Comparison of ENCODE assay signal across 28 cellular contexts in the genomic region with DNA sequence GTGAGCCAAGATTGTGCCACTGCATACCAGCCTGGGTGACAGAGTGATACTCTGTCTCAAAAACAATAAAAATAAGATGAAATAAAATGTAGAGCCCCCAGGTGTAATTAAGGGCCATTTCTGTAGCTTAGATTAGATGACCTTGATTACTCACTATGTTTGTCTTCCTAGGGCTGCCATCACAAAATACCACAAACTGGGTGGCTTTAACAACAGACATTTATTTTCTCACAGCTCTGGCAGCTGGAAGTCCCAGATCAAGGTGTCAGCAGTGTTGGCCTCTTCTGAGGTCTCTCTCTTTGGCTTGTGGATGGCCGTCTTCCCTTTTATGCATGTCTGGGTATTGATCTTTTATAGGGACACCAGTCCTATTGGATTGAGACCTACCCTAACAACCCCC.
"Had no signal": no experiment of that assay in that cellular context is flagged by ENCODE, and none has a peak within 500 bp of the region (broad histone marks: within the 10 kb centered on the region; RNA-seq: fewer than 3 reads in every experiment).

No MANE protein-coding gene starts in this region.

- H3K27ac ChIP-seq: brain microvascular endothelial cell, esophagus muscularis mucosa, gastroesophageal sphincter, heart right ventricle, hepatocyte had no signal

- H3K27ac Mint-ChIP-seq: activated CD4-positive, alpha-beta memory T cell treated with anti-CD3 and anti-CD28 coated beads for 36 hours; activated CD8-positive, alpha-beta memory T cell treated with anti-CD3 and anti-CD28 coated beads, Interleukin-2, amount 10 ng/mL, durations not matched to agents 7 days and 5 days; activated CD8-positive, alpha-beta T cell treated with anti-CD3 and anti-CD28 coated beads, Interleukin-2, amount 10 ng/mL, durations not matched to agents 7 days and 5 days; activated naive CD8-positive, alpha-beta T cell; activated T-cell treated with anti-CD3 and anti-CD28 coated beads, Interleukin-2, amount 50 U/mL, for 24 hours; activated T-helper 2 cell treated with anti-CD3 and anti-CD28 coated beads, Interferon-gamma antibody, Interleukin-2, Interleukin-4, amounts not matched to agents 10 μg/mL and 5 μg/mL and 100 μg/mL, durations not matched to agents 14 hours and 24 hours and 36 hours; T-helper 17 cell; T-helper 2 cell treated with Interferon-gamma antibody and Interleukin-4, amounts not matched to agents 5 μg/mL and 100 μg/mL, for 36 hours had no signal

- H3K4me3 Mint-ChIP-seq: activated CD4-positive, alpha-beta memory T cell treated with anti-CD3 and anti-CD28 coated beads for 36 hours; activated CD8-positive, alpha-beta memory T cell treated with anti-CD3 and anti-CD28 coated beads, Interleukin-2, amount 10 ng/mL, durations not matched to agents 7 days and 5 days; activated CD8-positive, alpha-beta T cell treated with anti-CD3 and anti-CD28 coated beads, Interleukin-2, amount 10 ng/mL, durations not matched to agents 7 days and 5 days; activated naive CD8-positive, alpha-beta T cell; activated T-cell treated with anti-CD3 and anti-CD28 coated beads, Interleukin-2, amount 50 U/mL, for 24 hours; effector memory CD8-positive, alpha-beta T cell; T-helper 17 cell; T-helper 2 cell treated with Interferon-gamma antibody and Interleukin-4, amounts not matched to agents 5 μg/mL and 100 μg/mL, for 36 hours had no signal

- H3K36me3 ChIP-seq: brain microvascular endothelial cell had no signal

- H3K27me3 Mint-ChIP-seq: activated CD4-positive, alpha-beta memory T cell treated with anti-CD3 and anti-CD28 coated beads for 36 hours; activated CD8-positive, alpha-beta memory T cell treated with anti-CD3 and anti-CD28 coated beads, Interleukin-2, amount 10 ng/mL, durations not matched to agents 7 days and 5 days; activated naive CD8-positive, alpha-beta T cell; activated T-cell treated with anti-CD3 and anti-CD28 coated beads, Interleukin-2, amount 50 U/mL, for 24 hours; effector memory CD8-positive, alpha-beta T cell; T-helper 17 cell had no signal

- DNase-seq: activated CD4-positive, alpha-beta memory T cell treated with anti-CD3 and anti-CD28 coated beads for 36 hours; activated CD4-positive, alpha-beta T cell treated with anti-CD3 and anti-CD28 coated beads for 48 hours; activated CD4-positive, alpha-beta T cell treated with anti-CD3 and anti-CD28 coated beads, Interleukin-2, amount 50 U/mL, for 1 hour; activated CD8-positive, alpha-beta memory T cell treated with anti-CD3 and anti-CD28 coated beads, Interleukin-2, amount 10 ng/mL, durations not matched to agents 7 days and 5 days; activated CD8-positive, alpha-beta memory T cell treated with anti-CD3 and anti-CD28 coated beads, Interleukin-2, amount 50 U/mL, for 4 hours; activated CD8-positive, alpha-beta T cell treated with anti-CD3 and anti-CD28 coated beads, Interleukin-2, amount 10 ng/mL, durations not matched to agents 7 days and 5 days; activated effector memory CD4-positive, alpha-beta T cell treated with anti-CD3 and anti-CD28 coated beads, Interleukin-2, amount 50 U/mL, for 16 hours; activated naive CD4-positive, alpha-beta T cell treated with anti-CD3 and anti-CD28 coated beads, Interleukin-2, amount 50 U/mL, for 16 hours; activated naive CD4-positive, alpha-beta T cell treated with Interleukin-2 at 50 U/mL for 16 hours; activated T-cell treated with anti-CD3 and anti-CD28 coated beads, Interleukin-2, amount 50 U/mL, for 24 hours; amniotic stem cell; anterior cingulate cortex; brain microvascular endothelial cell; cortex of kidney; dermis blood vessel endothelial cell; effector CD4-positive, alpha-beta T cell; effector memory CD8-positive, alpha-beta T cell; foreskin melanocyte; heart right ventricle; T-helper 1 cell; T-helper 17 cell; T1000 had no signal

- H3K9me3 ChIP-seq: esophagus muscularis mucosa, gastroesophageal sphincter, heart right ventricle had no signal

- H3K27me3 ChIP-seq: brain microvascular endothelial cell, esophagus muscularis mucosa, gastroesophageal sphincter, heart right ventricle, hepatocyte had no signal

- H3K4me3 ChIP-seq: esophagus muscularis mucosa, gastroesophageal sphincter, heart right ventricle, hepatocyte had no signal

- H3K9me3 Mint-ChIP-seq: activated CD4-positive, alpha-beta memory T cell treated with anti-CD3 and anti-CD28 coated beads for 36 hours; activated T-cell treated with anti-CD3 and anti-CD28 coated beads, Interleukin-2, amount 50 U/mL, for 24 hours; activated T-helper 2 cell treated with anti-CD3 and anti-CD28 coated beads, Interferon-gamma antibody, Interleukin-2, Interleukin-4, amounts not matched to agents 10 μg/mL and 5 μg/mL and 100 μg/mL, durations not matched to agents 14 hours and 24 hours and 36 hours; effector memory CD8-positive, alpha-beta T cell; T-helper 2 cell treated with Interferon-gamma antibody and Interleukin-4, amounts not matched to agents 5 μg/mL and 100 μg/mL, for 36 hours had no signal

- ATAC-seq: activated CD8-positive, alpha-beta memory T cell treated with anti-CD3 and anti-CD28 coated beads, Interleukin-2, amount 10 ng/mL, durations not matched to agents 7 days and 5 days; activated CD8-positive, alpha-beta T cell treated with anti-CD3 and anti-CD28 coated beads, Interleukin-2, amount 10 ng/mL, durations not matched to agents 7 days and 5 days; effector memory CD8-positive, alpha-beta T cell; gastroesophageal sphincter; heart right ventricle; T-helper 17 cell had no signal
